11 cellular contexts compared by ENCODE assay signal in genomic region chr1:170662561-170662971, GRCh38. TPM values are rescaled to one million over a fixed set of nuclear protein-coding genes. Genes with fewer than 3 reads are reported as not detected.
A peak's percentile ranks its signal among the peaks of the same experiment; 100 is the strongest.
DNase-seq lines count a peak whose midpoint lies in the region; ATAC-seq and TF ChIP-seq lines count a peak whose summit lies in the region.
"Had no signal": no experiment of that assay in that cellular context is flagged by ENCODE, and none has a peak within 500 bp of the region (broad histone marks: within the 10 kb centered on the region; RNA-seq: fewer than 3 reads in every experiment).

No MANE protein-coding gene starts in this region.

- H3K9me3 Mint-ChIP-seq in activated naive CD8-positive, alpha-beta T cell (ENCODE audit: low read depth): no peaks in the 10 kb centered on the region
- no peaks in the 10 kb centered on the region for H3K9me3 Mint-ChIP-seq in activated naive CD8-positive, alpha-beta T cell treated with anti-CD3 and anti-CD28 coated beads, Interleukin-2, amount 50 U/mL, for 24 hours
- H3K9me3 Mint-ChIP-seq in mesothelial cell of epicardium: no peaks in the 10 kb centered on the region
- H3K9me3 Mint-ChIP-seq in activated CD4-positive, alpha-beta memory T cell treated with anti-CD3 and anti-CD28 coated beads, Interleukin-2, amount 10 ng/mL, durations not matched to agents 7 days and 5 days: no peaks in the 10 kb centered on the region

- H3K27me3 Mint-ChIP-seq in activated naive CD8-positive, alpha-beta T cell: peaks cover 40% of the 10 kb centered on the region
- H3K27me3 Mint-ChIP-seq in activated naive CD8-positive, alpha-beta T cell treated with anti-CD3 and anti-CD28 coated beads, Interleukin-2, amount 50 U/mL, for 24 hours: peaks cover 82% of the 10 kb centered on the region
- peaks cover 99% of the 10 kb centered on the region for H3K27me3 Mint-ChIP-seq in mesothelial cell of epicardium (ENCODE audit: low read depth)
- peaks cover 86% of the 10 kb centered on the region for H3K27me3 Mint-ChIP-seq in activated CD4-positive, alpha-beta memory T cell treated with anti-CD3 and anti-CD28 coated beads, Interleukin-2, amount 10 ng/mL, durations not matched to agents 7 days and 5 days

- ATAC-seq in activated naive CD8-positive, alpha-beta T cell treated with anti-CD3 and anti-CD28 coated beads, Interleukin-2, amount 50 U/mL, for 24 hours: no peak
- ATAC-seq in upper lobe of right lung (no peak), sciatic nerve (no peak)

- POLR2A ChIA-PET in activated CD4-positive, alpha-beta memory T cell treated with anti-CD3 and anti-CD28 coated beads, Interleukin-2, amount 10 ng/mL, durations not matched to agents 7 days and 5 days (lab: Charles Lee): no interaction called here

- H3K36me3 ChIP-seq in upper lobe of right lung: no peaks in the 10 kb centered on the region

- peak overlapping the region; percentile 90 to 97 for H3K27ac ChIP-seq in coronary artery
- peak overlapping the region; percentile 73 for H3K27ac ChIP-seq in upper lobe of right lung

- CTCF ChIA-PET in activated CD4-positive, alpha-beta memory T cell treated with anti-CD3 and anti-CD28 coated beads, Interleukin-2, amount 10 ng/mL, durations not matched to agents 7 days and 5 days (lab: Charles Lee): no interaction called here

- H3K4me3 Mint-ChIP-seq in activated naive CD8-positive, alpha-beta T cell: peak overlapping the region; percentile 27
- H3K4me3 Mint-ChIP-seq in activated naive CD8-positive, alpha-beta T cell treated with anti-CD3 and anti-CD28 coated beads, Interleukin-2, amount 50 U/mL, for 24 hours: no peak overlapping the region
- peak overlapping the region; percentile 54 for H3K4me3 Mint-ChIP-seq in mesothelial cell of epicardium
- no peak overlapping the region for H3K4me3 Mint-ChIP-seq in activated CD4-positive, alpha-beta memory T cell treated with anti-CD3 and anti-CD28 coated beads, Interleukin-2, amount 10 ng/mL, durations not matched to agents 7 days and 5 days

- H3K27ac Mint-ChIP-seq in activated naive CD8-positive, alpha-beta T cell: no peak overlapping the region
- H3K27ac Mint-ChIP-seq in activated naive CD8-positive, alpha-beta T cell treated with anti-CD3 and anti-CD28 coated beads, Interleukin-2, amount 50 U/mL, for 24 hours: no peak overlapping the region
- no peak overlapping the region for H3K27ac Mint-ChIP-seq in mesothelial cell of epicardium
- no peak overlapping the region for H3K27ac Mint-ChIP-seq in activated CD4-positive, alpha-beta memory T cell treated with anti-CD3 and anti-CD28 coated beads, Interleukin-2, amount 10 ng/mL, durations not matched to agents 7 days and 5 days

- intact Hi-C loops in upper lobe of right lung (cut with DNase I) (no loop called here), sciatic nerve (cut with DNase I) (loop anchor here (5.0 kb wide), 1 partner anchor 90 kb away; no protein-coding TSS in a partner anchor)

- H3K4me1 Mint-ChIP-seq in activated naive CD8-positive, alpha-beta T cell (ENCODE audit: low read depth): peaks cover 44% of the 10 kb centered on the region
- H3K4me1 Mint-ChIP-seq in activated naive CD8-positive, alpha-beta T cell treated with anti-CD3 and anti-CD28 coated beads, Interleukin-2, amount 50 U/mL, for 24 hours: peaks cover 14% of the 10 kb centered on the region
- peaks cover 41% of the 10 kb centered on the region for H3K4me1 Mint-ChIP-seq in mesothelial cell of epicardium
- peaks cover 21% of the 10 kb centered on the region for H3K4me1 Mint-ChIP-seq in activated CD4-positive, alpha-beta memory T cell treated with anti-CD3 and anti-CD28 coated beads, Interleukin-2, amount 10 ng/mL, durations not matched to agents 7 days and 5 days

- TF ChIP-seq CTCF in coronary artery (IDR thresholded peaks at IDR 0.05) (peak; percentile 0), mesothelial cell of epicardium (IDR thresholded peaks at IDR 0.05; ENCODE audit: unreplicated experiment) (no peak), upper lobe of right lung (IDR thresholded peaks at IDR 0.05) (no peak)

- H3K4me1 ChIP-seq in upper lobe of right lung: peaks cover 4% of the 10 kb centered on the region

- DNase-seq in activated naive CD8-positive, alpha-beta T cell treated with anti-CD3 and anti-CD28 coated beads, Interleukin-2, amount 50 U/mL, for 24 hours: no peak
- DNase-seq in coronary artery (ENCODE audit: low spot score) (no peak), mesothelial cell of epicardium (ENCODE audit: low spot score in 2 of 2, unreplicated experiment in 2 of 2) (no peak), upper lobe of right lung (no peak), NCI-H1092 (lab: John Stamatoyannopoulos, UW) (no peak), sciatic nerve (ENCODE audit: low spot score) (no peak)
- no peak for DNase-seq in activated CD4-positive, alpha-beta memory T cell treated with anti-CD3 and anti-CD28 coated beads, Interleukin-2, amount 10 ng/mL, durations not matched to agents 7 days and 5 days
- DNase-seq: effector CD8-positive, alpha-beta T cell; Kasumi-1; NCI-H69 had no signal

- no peaks in the 10 kb centered on the region for H3K9me3 ChIP-seq in upper lobe of right lung

- no peaks in the 10 kb centered on the region for H3K36me3 Mint-ChIP-seq in activated naive CD8-positive, alpha-beta T cell
- no peaks in the 10 kb centered on the region for H3K36me3 Mint-ChIP-seq in activated naive CD8-positive, alpha-beta T cell treated with anti-CD3 and anti-CD28 coated beads, Interleukin-2, amount 50 U/mL, for 24 hours (ENCODE audit: low read depth)
- H3K36me3 Mint-ChIP-seq in mesothelial cell of epicardium: peaks cover 4% of the 10 kb centered on the region
- peaks cover 3% of the 10 kb centered on the region for H3K36me3 Mint-ChIP-seq in activated CD4-positive, alpha-beta memory T cell treated with anti-CD3 and anti-CD28 coated beads, Interleukin-2, amount 10 ng/mL, durations not matched to agents 7 days and 5 days (ENCODE audit: low read depth)

- H3K4me3 ChIP-seq in coronary artery: peak overlapping the region; percentile 71
- H3K4me3 ChIP-seq in upper lobe of right lung: peak overlapping the region; percentile 62

- peaks cover 75% of the 10 kb centered on the region for H3K27me3 ChIP-seq in upper lobe of right lung

RNA-seq across cellular contexts. Expression of gene PRRX1, which starts 1.4 kb away (rescaled TPM):
- total RNA-seq in mesothelial cell of epicardium (8.0 to 9.7 TPM (median 8.9 TPM) in 3 replicates), upper lobe of right lung (25.9 TPM), sciatic nerve (169 TPM)
- total RNA-seq in activated CD4-positive, alpha-beta memory T cell treated with anti-CD3 and anti-CD28 coated beads, Interleukin-2, amount 10 ng/mL, durations not matched to agents 7 days and 5 days: not detected

Comparison
In these comparisons a context has a peak if more than half of its experiments do, and no peak if none do; other contexts are left out.
1. H3K4me3 Mint-ChIP-seq: peak in activated naive CD8-positive, alpha-beta T cell (single experiment) and mesothelial cell of epicardium (single experiment); none in activated naive CD8-positive, alpha-beta T cell treated with anti-CD3 and anti-CD28 coated beads, Interleukin-2, amount 50 U/mL, for 24 hours (single experiment) and activated CD4-positive, alpha-beta memory T cell treated with anti-CD3 and anti-CD28 coated beads, Interleukin-2, amount 10 ng/mL, durations not matched to agents 7 days and 5 days (single experiment).